In genomic region chr6:106372838-106373501, GRCh38 we compare ENCODE assay signal across 22 cellular contexts. TPM values are rescaled to one million over a fixed set of nuclear protein-coding genes. Genes with fewer than 3 reads are reported as not detected.
DNase-seq lines count a peak whose midpoint lies in the region; ATAC-seq and TF ChIP-seq lines count a peak whose summit lies in the region.
"Had no signal": no experiment of that assay in that cellular context is flagged by ENCODE, and none has a peak within 500 bp of the region (broad histone marks: within the 10 kb centered on the region; RNA-seq: fewer than 3 reads in every experiment).

No MANE protein-coding gene starts in this region.

- no peak overlapping the region for H3K9ac ChIP-seq in mesendoderm (ENCODE audit: low read length)

- H3K4ac ChIP-seq in mesendoderm (ENCODE audit: low read depth, low read length), result no peak overlapping the region

- H3K4me3 Mint-ChIP-seq in activated CD4-positive, alpha-beta T cell treated with anti-CD3 and anti-CD28 coated beads for 36 hours, result no peak overlapping the region
- H3K4me3 Mint-ChIP-seq in nephron progenitor cell, result no peak overlapping the region
- H3K4me3 Mint-ChIP-seq: H9 had no signal

- H4K20me1 ChIP-seq in PC-9 (ENCODE audit: insufficient read depth), result no peaks in the 10 kb centered on the region

- H2BK5ac ChIP-seq in mesendoderm (ENCODE audit: low read length), result no peak overlapping the region

- POLR2A ChIA-PET in activated CD4-positive, alpha-beta T cell treated with anti-CD3 and anti-CD28 coated beads for 36 hours (lab: Charles Lee), result no interaction called here
- POLR2A ChIA-PET in PC-9 (lab: Charles Lee; ENCODE audit: unreplicated experiment), result interaction anchor here (0.5 to 0.6 kb wide), 3 partner anchors 38 to 1587 kb away, joined by 3 to 9 read pairs (median 6); no protein-coding TSS in a partner anchor

- peaks cover 12% of the 10 kb centered on the region for H3K4me1 Mint-ChIP-seq in activated CD4-positive, alpha-beta T cell treated with anti-CD3 and anti-CD28 coated beads for 36 hours
- H3K4me1 Mint-ChIP-seq in nephron progenitor cell, result no peaks in the 10 kb centered on the region

- no peak overlapping the region for H4K5ac ChIP-seq in mesendoderm (ENCODE audit: low read length)

- H2BK15ac ChIP-seq in mesendoderm (replicated peaks; ENCODE audit: low read depth), result no peak overlapping the region

- peak overlapping the region; percentile 78 for H3K27ac Mint-ChIP-seq in activated CD4-positive, alpha-beta T cell treated with anti-CD3 and anti-CD28 coated beads for 36 hours
- H3K27ac Mint-ChIP-seq in nephron progenitor cell, result no peak overlapping the region
- H3K27ac Mint-ChIP-seq: H9, progenitor cell of endocrine pancreas had no signal

- no peaks in the 10 kb centered on the region for H3K27me3 ChIP-seq in PC-9 (ENCODE audit: insufficient read depth, low read depth)
- H3K27me3 ChIP-seq in breast epithelium, result no peaks in the 10 kb centered on the region
- no peaks in the 10 kb centered on the region for H3K27me3 ChIP-seq in mesendoderm (ENCODE audit: insufficient read depth, low read length, poor library complexity)
- H3K27me3 ChIP-seq: SJSA1, transverse colon had no signal

- H3K23ac ChIP-seq in mesendoderm (ENCODE audit: low read length), result no peak overlapping the region

- CTCF ChIA-PET in activated CD4-positive, alpha-beta T cell treated with anti-CD3 and anti-CD28 coated beads for 36 hours (lab: Charles Lee), result interaction anchor here (1.3 to 5.5 kb wide), 5 partner anchors 12 to 193 kb away, joined by 3 to 38 read pairs (median 5); partner anchors contain the start of gene CRYBG1
- CTCF ChIA-PET in PC-9 (lab: Charles Lee), result no interaction called here

- ATAC-seq in activated CD4-positive, alpha-beta T cell treated with anti-CD3 and anti-CD28 coated beads for 36 hours, result peak; percentile 89
- ATAC-seq in HG03432 (IDR thresholded peaks at IDR 0.05; ENCODE audit: unreplicated experiment) (no peak), SK-N-SH treated with all-trans-retinoic acid at 6 μM for 48 hours (no peak)
- ATAC-seq: K562, left lobe of liver had no signal

- intact Hi-C loops in activated CD4-positive, alpha-beta T cell treated with anti-CD3 and anti-CD28 coated beads for 36 hours (cut with DNase I, micrococcal nuclease), result loop anchor here in 1 of 2 experiments (1.0 kb wide), 1 partner anchor 147 kb away; no protein-coding TSS in a partner anchor
- intact Hi-C loops in PC-9 (cut with micrococcal nuclease; ENCODE audit: unreplicated experiment) (no loop called here), breast epithelium (cut with DNase I; ENCODE audit: low total_unique reads) (no loop called here)

- H3K79me2 ChIP-seq in PC-9 (ENCODE audit: low read depth), result peaks cover 35% of the 10 kb centered on the region
- no peaks in the 10 kb centered on the region for H3K79me2 ChIP-seq in mesendoderm (ENCODE audit: control insufficient read depth, insufficient read depth, low read length)

- DNase-seq in activated CD4-positive, alpha-beta T cell treated with anti-CD3 and anti-CD28 coated beads for 36 hours, result no peak
- DNase-seq in activated CD4-positive, alpha-beta T cell treated with anti-CD3 and anti-CD28 coated beads, Interleukin-2, amount 50 U/mL, for 1 hour, result no peak
- peak; percentile 14 to 96 for DNase-seq in PC-9
- DNase-seq in breast epithelium (ENCODE audit: low spot score in 2 of 2), result no peak
- DNase-seq in mesendoderm, result peak; percentile 33
- DNase-seq in nephron progenitor cell, result no peak
- DNase-seq: activated CD4-positive, alpha-beta T cell treated with anti-CD3 and anti-CD28 coated beads for 1 hour; amniotic stem cell; effector CD4-positive, alpha-beta T cell; foreskin melanocyte; H9; MM.1S; NCI-H1417; NCI-H2081; NCI-H226; transverse colon had no signal

- no peak overlapping the region for H2AFZ ChIP-seq in PC-9

- H3K56ac ChIP-seq in mesendoderm (ENCODE audit: low read length), result no peak overlapping the region

- peaks cover 8% of the 10 kb centered on the region for H3K27me3 Mint-ChIP-seq in activated CD4-positive, alpha-beta T cell treated with anti-CD3 and anti-CD28 coated beads for 36 hours
- peaks cover 4% of the 10 kb centered on the region for H3K27me3 Mint-ChIP-seq in nephron progenitor cell (ENCODE audit: low read depth, poor library complexity)
- H3K27me3 Mint-ChIP-seq: progenitor cell of endocrine pancreas had no signal

- TF ChIP-seq CTCF in PC-9 (conservative IDR thresholded peaks at IDR 0.05), result no peak
- TF ChIP-seq CTCF in breast epithelium (IDR thresholded peaks at IDR 0.05), result no peak
- TF ChIP-seq CTCF in nephron progenitor cell (IDR thresholded peaks at IDR 0.05), result no peak

- H3F3A ChIP-seq in PC-9 (ENCODE audit: insufficient read depth, low read depth), result peaks cover 42% of the 10 kb centered on the region

- no peaks in the 10 kb centered on the region for H3K79me1 ChIP-seq in mesendoderm (ENCODE audit: low read length)

- H3K4me3 ChIP-seq in PC-9 (peak overlapping the region; percentile 17; the same call in 1 of the 2 replicates), breast epithelium (no peak overlapping the region), mesendoderm (ENCODE audit: low read length) (no peak overlapping the region)
- H3K4me3 ChIP-seq: K562, SJSA1, transverse colon had no signal

- no peaks in the 10 kb centered on the region for H3K36me3 Mint-ChIP-seq in activated CD4-positive, alpha-beta T cell treated with anti-CD3 and anti-CD28 coated beads for 36 hours (ENCODE audit: low read depth)
- no peaks in the 10 kb centered on the region for H3K36me3 Mint-ChIP-seq in nephron progenitor cell (ENCODE audit: low read depth)

- no TSS peak for BruUV-seq in PC-9 (replicated peaks; lab: Mats Ljungman, UMichigan)

- H4K8ac ChIP-seq in mesendoderm (ENCODE audit: low read depth, low read length), result no peak overlapping the region

- no peak overlapping the region for H2BK120ac ChIP-seq in mesendoderm (ENCODE audit: low read depth, low read length)

- H3K9me3 Mint-ChIP-seq in activated CD4-positive, alpha-beta T cell treated with anti-CD3 and anti-CD28 coated beads for 36 hours (ENCODE audit: low read depth), result no peaks in the 10 kb centered on the region
- no peaks in the 10 kb centered on the region for H3K9me3 Mint-ChIP-seq in nephron progenitor cell
- H3K9me3 Mint-ChIP-seq: H9 had no signal

- no CpG with 5 or more reads among the region's 4 CpGs for WGBS in mesendoderm (ENCODE audit: extremely low coverage, insufficient coverage, low lambda C conversion rate)

- no peak for TF ChIP-seq POLR2A in breast epithelium (IDR thresholded peaks at IDR 0.05)

- H3K27ac ChIP-seq in PC-9, result peak overlapping the region; percentile 89
- peak overlapping the region; percentile 78 to 83 for H3K27ac ChIP-seq in breast epithelium
- H3K27ac ChIP-seq in mesendoderm (ENCODE audit: low read depth, low read length), result no peak overlapping the region
- H3K27ac ChIP-seq: SJSA1, transverse colon had no signal

- H3K18ac ChIP-seq in mesendoderm (ENCODE audit: low read length), result no peak overlapping the region

- no peak overlapping the region for H2AK5ac ChIP-seq in mesendoderm (ENCODE audit: low read length)

- H3K4me1 ChIP-seq in PC-9 (replicated peaks; ENCODE audit: insufficient read depth) (peaks cover 55% of the 10 kb centered on the region), breast epithelium (peaks cover 0 to 27% of the 10 kb centered on the region in 2 donors), mesendoderm (ENCODE audit: control insufficient read depth, low read depth, low read length) (no peaks in the 10 kb centered on the region)
- H3K4me1 ChIP-seq: transverse colon had no signal

- 0 out of 2 replicates have a peak, but pooled peaks cover 5% of the 10 kb centered on the region for H3K36me3 ChIP-seq in PC-9 (ENCODE audit: low read depth)
- no peaks in the 10 kb centered on the region for H3K36me3 ChIP-seq in breast epithelium
- H3K36me3 ChIP-seq in mesendoderm (ENCODE audit: control insufficient read depth, insufficient read depth, low read length), result no peaks in the 10 kb centered on the region
- H3K36me3 ChIP-seq: SJSA1, transverse colon had no signal

- no peaks in the 10 kb centered on the region for H3K9me2 ChIP-seq in PC-9 (ENCODE audit: insufficient read depth)

- H3K9me3 ChIP-seq in PC-9 (ENCODE audit: insufficient read depth, low read depth), result no peaks in the 10 kb centered on the region
- H3K9me3 ChIP-seq in breast epithelium, result no peaks in the 10 kb centered on the region
- H3K9me3 ChIP-seq: SJSA1, transverse colon had no signal

- peak overlapping the region; percentile 67 for H3K4me2 ChIP-seq in PC-9
- H3K4me2 ChIP-seq in mesendoderm (ENCODE audit: low read length), result no peak overlapping the region

TF ChIP-seq in SK-N-SH treated with all-trans-retinoic acid at 6 μM for 48 hours, 23 proteins besides CTCF, POLR2A, EP300 and RAD21 (continues in another document):
- TF ChIP-seq OSR1 (CRISPR knock-in tag; IDR thresholded peaks at IDR 0.05) (no peak), BACH2 (CRISPR knock-in tag; IDR thresholded peaks at IDR 0.05; ENCODE audit: borderline replicate concordance) (no peak), CSRNP3 (CRISPR knock-in tag; IDR thresholded peaks at IDR 0.05) (no peak), ZNF70 (CRISPR knock-in tag; IDR thresholded peaks at IDR 0.05) (no peak), RARB (CRISPR knock-in tag; IDR thresholded peaks at IDR 0.05) (no peak), ZFP3 (CRISPR knock-in tag; IDR thresholded peaks at IDR 0.05) (no peak)

RNA-seq across cellular contexts. Expression of gene CRYBG1, which starts 12.5 kb away (rescaled TPM):
- 10 to 100 TPM; 26.2 to 26.6 TPM for total RNA-seq in activated CD4-positive, alpha-beta T cell treated with anti-CD3 and anti-CD28 coated beads for 36 hours
- total RNA-seq in PC-9 (2021), result 42.7 and 49.3 TPM in 2 replicates
- 100 to 1,000 TPM in 1 of 3 donors, 10 to 100 TPM in 2; 30.9 to 142 (median 38.3) TPM for total RNA-seq in breast epithelium
- 1.1 TPM for polyA plus RNA-seq in mesendoderm (2013, experiment 1 of 2)
- 1.2 TPM for polyA plus RNA-seq in mesendoderm (2013, experiment 2 of 2)

RNA-seq across cellular contexts. Expression of gene ATG5, which starts 47.4 kb away (rescaled TPM):
- total RNA-seq in activated CD4-positive, alpha-beta T cell treated with anti-CD3 and anti-CD28 coated beads for 36 hours, result 10 to 100 TPM; 27.2 to 31.6 TPM
- total RNA-seq in PC-9 (2021) (38.1 and 39.8 TPM in 2 replicates), breast epithelium (10 to 100 TPM; 35.8 to 51.1 (median 45.9) TPM)
- polyA plus RNA-seq in mesendoderm (2013, experiment 1 of 2), result 23.9 TPM
- polyA plus RNA-seq in mesendoderm (2013, experiment 2 of 2), result 25.5 TPM

Comparison
In these comparisons a context has a peak if more than half of its experiments do, and no peak if none do; other contexts are left out.
1. DNase-seq: peak in PC-9 (2 of 2) and mesendoderm (single experiment); none in activated CD4-positive, alpha-beta T cell treated with anti-CD3 and anti-CD28 coated beads for 36 hours (single experiment), activated CD4-positive, alpha-beta T cell treated with anti-CD3 and anti-CD28 coated beads, Interleukin-2, amount 50 U/mL, for 1 hour (single experiment), breast epithelium (0 of 2) and nephron progenitor cell (single experiment).